Comparison of ENCODE assay signal across 8 cellular contexts in the genomic region with DNA sequence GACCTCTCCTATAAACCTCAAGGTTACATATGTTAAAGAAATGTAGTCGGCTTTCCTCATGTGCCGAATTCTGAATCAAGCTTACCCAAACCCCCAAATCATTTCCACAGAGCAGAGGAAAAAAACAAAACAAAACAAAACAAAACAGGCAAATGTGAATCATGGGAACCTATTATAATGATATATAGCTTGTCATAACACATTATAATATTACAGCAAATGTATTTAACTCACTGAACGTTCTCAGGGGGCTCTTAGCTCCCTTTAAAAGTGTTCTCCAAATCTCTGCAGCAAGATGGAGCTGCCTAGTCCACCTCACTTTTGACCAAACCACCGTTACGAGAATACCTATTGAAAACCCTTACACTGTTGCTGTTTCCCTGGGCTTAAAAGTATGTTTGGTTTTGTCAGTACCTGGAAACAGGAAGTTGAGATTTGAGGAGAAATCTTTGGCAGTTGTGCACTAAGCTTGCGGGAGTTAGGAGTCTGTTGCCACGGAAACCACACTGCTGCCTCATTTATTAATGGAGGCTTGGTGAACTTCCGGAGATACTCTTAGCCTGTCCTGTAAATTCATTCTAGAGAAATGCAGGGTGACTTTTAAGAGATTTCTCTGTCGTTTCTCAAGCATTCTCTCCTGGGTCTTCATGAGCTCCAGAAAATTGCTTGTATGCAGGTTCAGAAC.
DNase-seq lines count a peak whose midpoint lies in the region; ATAC-seq and TF ChIP-seq lines count a peak whose summit lies in the region.

No MANE protein-coding gene starts in this region.

- H3K27ac Mint-ChIP-seq in HFFc6 = peak overlapping the region; percentile 80
- H3K27ac Mint-ChIP-seq in activated CD4-positive, alpha-beta T cell treated with anti-CD3 and anti-CD28 coated beads, Interleukin-2, amount 10 ng/mL, durations not matched to agents 7 days and 5 days = no peak overlapping the region
- H3K27ac Mint-ChIP-seq in CD8-positive, alpha-beta T cell = no peak overlapping the region

- POLR2A ChIA-PET in activated CD4-positive, alpha-beta T cell treated with anti-CD3 and anti-CD28 coated beads, Interleukin-2, amount 10 ng/mL, durations not matched to agents 7 days and 5 days (lab: Charles Lee) = no interaction called here
- POLR2A ChIA-PET in CD8-positive, alpha-beta T cell (lab: Charles Lee) = no interaction called here

- no peak for TF ChIP-seq CTCF in HFFc6 (IDR thresholded peaks at IDR 0.05)
- TF ChIP-seq CTCF in hepatocyte (IDR thresholded peaks at IDR 0.05; ENCODE audit: poor library complexity) = no peak
- no peak for TF ChIP-seq CTCF in transverse colon (IDR thresholded peaks at IDR 0.05)
- TF ChIP-seq CTCF in CD8-positive, alpha-beta T cell (IDR thresholded peaks at IDR 0.05) = no peak

- peaks cover 77% of the 10 kb centered on the region for H3K79me2 ChIP-seq in hepatocyte

- no peak for TF ChIP-seq EP300 in transverse colon (IDR thresholded peaks at IDR 0.05; ENCODE audit: low read depth)

- peaks cover 62% of the 10 kb centered on the region for H3K4me1 ChIP-seq in hepatocyte (ENCODE audit: insufficient read depth)
- H3K4me1 ChIP-seq in transverse colon = peaks cover 33 to 71% (median 62%) of the 10 kb centered on the region in 4 donors
- H3K4me1 ChIP-seq in CD8-positive, alpha-beta T cell (ENCODE audit: insufficient read depth, low read length) = no peaks in the 10 kb centered on the region

- H3K9me3 ChIP-seq in hepatocyte (ENCODE audit: low read depth) (no peaks in the 10 kb centered on the region), transverse colon (no peaks in the 10 kb centered on the region)
- H3K9me3 ChIP-seq in CD8-positive, alpha-beta T cell (ENCODE audit: low read length) = no peaks in the 10 kb centered on the region

- H4K20me1 ChIP-seq in hepatocyte (ENCODE audit: insufficient read depth, poor library complexity, severe bottlenecking) = peaks cover 5% of the 10 kb centered on the region

- no peak overlapping the region for H2AFZ ChIP-seq in hepatocyte

- peak; percentile 73 for ATAC-seq in SK-N-SH treated with all-trans-retinoic acid at 6 μM for 48 hours
- ATAC-seq in CD8-positive, alpha-beta T cell = no peak

- H3K4me2 ChIP-seq in hepatocyte = peak overlapping the region; percentile 64

- WGBS in hepatocyte (ENCODE audit: low lambda C conversion rate, missing lambda C conversion rate) = 30% methylated on average over 9 of the region's 9 CpGs
- WGBS in transverse colon (ENCODE audit: low coverage in 1 of 2), 2 donors = 37 to 38% methylated on average over 9 of the region's 9 CpGs

- DNase-seq in AG20443 (ENCODE audit: low spot score) = peak; percentile 56
- DNase-seq in HFFc6 = peak; percentile 86
- DNase-seq in hepatocyte (ENCODE audit: low spot score) = peak; percentile 70
- DNase-seq in transverse colon = no peak
- no peak for DNase-seq in cerebellar nuclear complex (lab: John Stamatoyannopoulos, UW)
- no peak for DNase-seq in activated CD4-positive, alpha-beta T cell treated with anti-CD3 and anti-CD28 coated beads, Interleukin-2, amount 10 ng/mL, durations not matched to agents 7 days and 5 days
- no peak for DNase-seq in CD8-positive, alpha-beta T cell

- no peak overlapping the region for H3K4me3 ChIP-seq in hepatocyte
- no peak overlapping the region for H3K4me3 ChIP-seq in transverse colon
- no peak overlapping the region for H3K4me3 ChIP-seq in CD8-positive, alpha-beta T cell (ENCODE audit: low read depth, low read length)

- H3K27me3 ChIP-seq in hepatocyte = no peaks in the 10 kb centered on the region
- H3K27me3 ChIP-seq in transverse colon = no peaks in the 10 kb centered on the region
- H3K27me3 ChIP-seq in CD8-positive, alpha-beta T cell (ENCODE audit: insufficient read depth, low read length) = no peaks in the 10 kb centered on the region

- H3K36me3 Mint-ChIP-seq in HFFc6 (ENCODE audit: low read depth) = peaks cover 8% of the 10 kb centered on the region; the same call in 1 of the 2 replicates
- H3K36me3 Mint-ChIP-seq in activated CD4-positive, alpha-beta T cell treated with anti-CD3 and anti-CD28 coated beads, Interleukin-2, amount 10 ng/mL, durations not matched to agents 7 days and 5 days (ENCODE audit: low read depth) = no peaks in the 10 kb centered on the region
- H3K36me3 Mint-ChIP-seq in CD8-positive, alpha-beta T cell = no peaks in the 10 kb centered on the region

- in situ Hi-C loops in transverse colon (cut with MboI; ENCODE audit: low pct_ligation_motif_present in 1 of 4, low pct_unique_long_range_greater_than_20kb in 1 of 4, low sequenced_read_pairs in 3 of 4) = no loop called here

- H3K27ac ChIP-seq in hepatocyte (peak overlapping the region; percentile 80), transverse colon (peak overlapping the region; percentile 59 to 88 (median 80))
- no peak overlapping the region for H3K27ac ChIP-seq in CD8-positive, alpha-beta T cell (ENCODE audit: low read depth, low read length)

- no peak for TF ChIP-seq POLR2A in transverse colon (IDR thresholded peaks at IDR 0.05)

- no peaks in the 10 kb centered on the region for H3K9me3 Mint-ChIP-seq in HFFc6
- H3K9me3 Mint-ChIP-seq in activated CD4-positive, alpha-beta T cell treated with anti-CD3 and anti-CD28 coated beads, Interleukin-2, amount 10 ng/mL, durations not matched to agents 7 days and 5 days = no peaks in the 10 kb centered on the region
- H3K9me3 Mint-ChIP-seq in CD8-positive, alpha-beta T cell = no peaks in the 10 kb centered on the region

- no peaks in the 10 kb centered on the region for H3K9me2 ChIP-seq in hepatocyte (replicated peaks; ENCODE audit: insufficient read depth)

- intact Hi-C loops in transverse colon (cut with DNase I; ENCODE audit: low total_unique reads) = no loop called here
- intact Hi-C loops in CD8-positive, alpha-beta T cell (cut with DNase I, micrococcal nuclease) = no loop called here

- CTCF ChIA-PET in activated CD4-positive, alpha-beta T cell treated with anti-CD3 and anti-CD28 coated beads, Interleukin-2, amount 10 ng/mL, durations not matched to agents 7 days and 5 days (lab: Charles Lee) = interaction anchor here (0.7 to 1.4 kb wide), 4 partner anchors 11 to 161 kb away, joined by 3 read pairs; no protein-coding TSS in a partner anchor
- CTCF ChIA-PET in CD8-positive, alpha-beta T cell (lab: Charles Lee) = no interaction called here

- H3K4me3 Mint-ChIP-seq in HFFc6 = peak overlapping the region; percentile 52
- H3K4me3 Mint-ChIP-seq in activated CD4-positive, alpha-beta T cell treated with anti-CD3 and anti-CD28 coated beads, Interleukin-2, amount 10 ng/mL, durations not matched to agents 7 days and 5 days = no peak overlapping the region
- no peak overlapping the region for H3K4me3 Mint-ChIP-seq in CD8-positive, alpha-beta T cell

- H3K36me3 ChIP-seq in hepatocyte (replicated peaks; ENCODE audit: insufficient read depth, low read depth) = no peaks in the 10 kb centered on the region
- no peaks in the 10 kb centered on the region for H3K36me3 ChIP-seq in transverse colon
- H3K36me3 ChIP-seq in CD8-positive, alpha-beta T cell (ENCODE audit: insufficient read depth, low read length) = no peaks in the 10 kb centered on the region

- H3K27me3 Mint-ChIP-seq in HFFc6 (ENCODE audit: insufficient read depth) = peaks cover 3% of the 10 kb centered on the region
- H3K27me3 Mint-ChIP-seq in activated CD4-positive, alpha-beta T cell treated with anti-CD3 and anti-CD28 coated beads, Interleukin-2, amount 10 ng/mL, durations not matched to agents 7 days and 5 days = peaks cover 21% of the 10 kb centered on the region
- H3K27me3 Mint-ChIP-seq in CD8-positive, alpha-beta T cell (ENCODE audit: low read depth) = peaks cover 13% of the 10 kb centered on the region

- H3K4me1 Mint-ChIP-seq in HFFc6 (ENCODE audit: low read depth) = peaks cover 97% of the 10 kb centered on the region
- peaks cover 19% of the 10 kb centered on the region for H3K4me1 Mint-ChIP-seq in activated CD4-positive, alpha-beta T cell treated with anti-CD3 and anti-CD28 coated beads, Interleukin-2, amount 10 ng/mL, durations not matched to agents 7 days and 5 days
- peaks cover 3% of the 10 kb centered on the region for H3K4me1 Mint-ChIP-seq in CD8-positive, alpha-beta T cell (ENCODE audit: low read depth)

TF ChIP-seq in SK-N-SH treated with all-trans-retinoic acid at 6 μM for 48 hours, 23 proteins besides CTCF, POLR2A, EP300 and RAD21:
- TF ChIP-seq ZNF565 (CRISPR knock-in tag; conservative IDR thresholded peaks at IDR 0.05; ENCODE audit: low read depth) (no peak), TOX (CRISPR knock-in tag; IDR thresholded peaks at IDR 0.05; ENCODE audit: borderline replicate concordance) (no peak), ZNF8 (CRISPR knock-in tag; IDR thresholded peaks at IDR 0.05) (no peak), ISL1 (CRISPR knock-in tag; IDR thresholded peaks at IDR 0.05) (peak; percentile 51), GLIS3 (CRISPR knock-in tag; IDR thresholded peaks at IDR 0.05) (no peak), POU6F1 (CRISPR knock-in tag; IDR thresholded peaks at IDR 0.05; ENCODE audit: borderline replicate concordance, low read depth) (no peak), ESRRG (CRISPR knock-in tag; IDR thresholded peaks at IDR 0.05) (no peak)

Comparison
In these comparisons a context has a peak if more than half of its experiments do, and no peak if none do; other contexts are left out.
1. DNase-seq: peak in AG20443 (single experiment), HFFc6 (single experiment) and hepatocyte (single experiment); none in transverse colon (single experiment), cerebellar nuclear complex (0 of 2), activated CD4-positive, alpha-beta T cell treated with anti-CD3 and anti-CD28 coated beads, Interleukin-2, amount 10 ng/mL, durations not matched to agents 7 days and 5 days (single experiment) and CD8-positive, alpha-beta T cell (0 of 7).